17 cellular contexts compared by ENCODE assay signal in genomic region chr6:144534123-144534676, GRCh38.
"Had no signal": no experiment of that assay in that cellular context is flagged by ENCODE, and none has a peak within 500 bp of the region (broad histone marks: within the 10 kb centered on the region; RNA-seq: fewer than 3 reads in every experiment).

No MANE protein-coding gene starts in this region.

- DNase-seq: activated B cell treated with CpG ODN at 0.5 μM for 24 hours; activated CD4-positive, alpha-beta T cell treated with anti-CD3 and anti-CD28 coated beads, Interleukin-2, amount 10 ng/mL, durations not matched to agents 7 days and 5 days; activated CD8-positive, alpha-beta memory T cell treated with anti-CD3 and anti-CD28 coated beads for 24 hours; activated naive CD4-positive, alpha-beta T cell treated with anti-CD3 and anti-CD28 coated beads for 36 hours; amniotic stem cell; effector memory CD4-positive, alpha-beta T cell; kidney; posterior cingulate gyrus; right cardiac atrium; T-helper 2 cell; testis; upper lobe of right lung had no signal

- H3K4me3 Mint-ChIP-seq: activated B cell treated with CpG ODN at 0.5 μM for 24 hours; activated CD4-positive, alpha-beta T cell treated with anti-CD3 and anti-CD28 coated beads, Interleukin-2, amount 10 ng/mL, durations not matched to agents 7 days and 5 days; activated naive CD4-positive, alpha-beta T cell treated with anti-CD3 and anti-CD28 coated beads for 36 hours; brain; central memory CD8-positive, alpha-beta T cell; mesothelial cell of epicardium; stimulated activated naive CD8-positive, alpha-beta T cell treated with anti-CD3 and anti-CD28 coated beads, Interleukin-15, Interleukin-2, amounts not matched to agents 100 ng/mL and 50 ng/mL, for 24 hours had no signal

- H3K27ac Mint-ChIP-seq: activated B cell treated with CpG ODN at 0.5 μM for 24 hours; activated CD4-positive, alpha-beta T cell treated with anti-CD3 and anti-CD28 coated beads, Interleukin-2, amount 10 ng/mL, durations not matched to agents 7 days and 5 days; activated naive CD4-positive, alpha-beta T cell treated with anti-CD3 and anti-CD28 coated beads for 36 hours; brain; mesothelial cell of epicardium; stimulated activated naive CD8-positive, alpha-beta T cell treated with anti-CD3 and anti-CD28 coated beads, Interleukin-15, Interleukin-2, amounts not matched to agents 100 ng/mL and 50 ng/mL, for 24 hours had no signal

- H3K27me3 Mint-ChIP-seq: activated B cell treated with CpG ODN at 0.5 μM for 24 hours; activated CD4-positive, alpha-beta T cell treated with anti-CD3 and anti-CD28 coated beads, Interleukin-2, amount 10 ng/mL, durations not matched to agents 7 days and 5 days; brain; central memory CD8-positive, alpha-beta T cell; stimulated activated naive CD8-positive, alpha-beta T cell treated with anti-CD3 and anti-CD28 coated beads, Interleukin-15, Interleukin-2, amounts not matched to agents 100 ng/mL and 50 ng/mL, for 24 hours had no signal

- H3K9me3 Mint-ChIP-seq: activated B cell treated with CpG ODN at 0.5 μM for 24 hours; activated naive CD4-positive, alpha-beta T cell treated with anti-CD3 and anti-CD28 coated beads for 36 hours; brain; central memory CD8-positive, alpha-beta T cell; mesothelial cell of epicardium; stimulated activated naive CD8-positive, alpha-beta T cell treated with anti-CD3 and anti-CD28 coated beads, Interleukin-15, Interleukin-2, amounts not matched to agents 100 ng/mL and 50 ng/mL, for 24 hours had no signal

- H3K27me3 ChIP-seq: testis, upper lobe of right lung had no signal

- H3K4me1 ChIP-seq: testis, upper lobe of right lung had no signal

- H3K4me1 Mint-ChIP-seq: activated B cell treated with CpG ODN at 0.5 μM for 24 hours; activated CD4-positive, alpha-beta T cell treated with anti-CD3 and anti-CD28 coated beads, Interleukin-2, amount 10 ng/mL, durations not matched to agents 7 days and 5 days; mesothelial cell of epicardium had no signal

- H3K9me3 ChIP-seq: testis, upper lobe of right lung had no signal

- H3K27ac ChIP-seq: epithelial cell of prostate, testis, upper lobe of right lung had no signal

- H3K4me3 ChIP-seq: testis, upper lobe of right lung had no signal
